ENCODE assay signal across 8 cellular contexts in genomic region chr1:68720476-68720875, GRCh38.
"Had no signal": no experiment of that assay in that cellular context is flagged by ENCODE, and none has a peak within 500 bp of the region (broad histone marks: within the 10 kb centered on the region; RNA-seq: fewer than 3 reads in every experiment).

No MANE protein-coding gene starts in this region.

- ATAC-seq: GM12878 had no signal

- FAIRE-seq: G401.6, GM12878, GM12891, GM12892, GM18507, GM19239 had no signal

- DNase-seq: GDM1, GF-D8 had no signal

- H3K4me3 ChIP-seq: GM12878 had no signal
